In genomic region chr1:41957568-41957967, GRCh38 we compare ENCODE assay signal across 16 cellular contexts. TPM values are rescaled to one million over a fixed set of nuclear protein-coding genes. Genes with fewer than 3 reads are reported as not detected.
DNase-seq lines count a peak whose midpoint lies in the region; ATAC-seq, FAIRE-seq and TF ChIP-seq lines count a peak whose summit lies in the region.
"Had no signal": no experiment of that assay in that cellular context is flagged by ENCODE, and none has a peak within 500 bp of the region (broad histone marks: within the 10 kb centered on the region; RNA-seq: fewer than 3 reads in every experiment).

No MANE protein-coding gene starts in this region.

- CTCF ChIA-PET in RWPE1 (lab: Yijun Ruan, JAX): interaction anchor here (0.5 to 1.3 kb wide), 2 partner anchors 66 to 550 kb away, joined by 3 read pairs; no protein-coding TSS in a partner anchor
- CTCF ChIA-PET in activated CD4-positive, alpha-beta T cell treated with anti-CD3 and anti-CD28 coated beads, Interleukin-2, amount 10 ng/mL, durations not matched to agents 7 days and 5 days (lab: Charles Lee): interaction anchor here (1.1 to 1.3 kb wide), 2 partner anchors 13 to 442 kb away, joined by 3 to 5 read pairs; no protein-coding TSS in a partner anchor

- H3K36me3 ChIP-seq in psoas muscle (ENCODE audit: insufficient read depth in 1 of 2, low read depth in 1 of 2) (no peaks in the 10 kb centered on the region), kidney (ENCODE audit: control insufficient read depth in 1 of 2, insufficient read depth in 2 of 2, low read length in 2 of 2) (no peaks in the 10 kb centered on the region)
- H3K36me3 ChIP-seq: colonic mucosa, prostate gland had no signal

- H3K27me3 ChIP-seq in psoas muscle (ENCODE audit: insufficient read depth in 3 of 3, low read length in 2 of 3): no peaks in the 10 kb centered on the region
- H3K27me3 ChIP-seq: colonic mucosa had no signal

- intact Hi-C loops in psoas muscle (cut with DNase I) (loop anchor here in 1 of 2 donors (1.0 to 5.0 kb wide), 2 partner anchors 27 to 80 kb away; no protein-coding TSS in a partner anchor), kidney (cut with DNase I) (no loop called here)

- peak; percentile 52 for DNase-seq in H54 (ENCODE audit: insufficient read length, low spot score)
- peak; percentile 88 for DNase-seq in RWPE1 (ENCODE audit: low spot score)
- peak; percentile 17 for DNase-seq in fibroblast of gingiva (ENCODE audit: low read depth)
- peak; percentile 52 to 74 for DNase-seq in psoas muscle
- DNase-seq in kidney: no peak
- no peak for DNase-seq in activated CD4-positive, alpha-beta T cell treated with anti-CD3 and anti-CD28 coated beads, Interleukin-2, amount 10 ng/mL, durations not matched to agents 7 days and 5 days
- no peak for DNase-seq in stimulated activated naive CD8-positive, alpha-beta T cell treated with anti-CD3 and anti-CD28 coated beads, Interleukin-15, amount 100 ng/mL, for 72 hours
- DNase-seq: colonic mucosa; DND-41; NCI-H1105; stimulated activated CD4-positive, alpha-beta T cell treated with anti-CD3 and anti-CD28 coated beads, Interleukin-1b, Interleukin-23, amount 100 ng/mL, for 48 hours; SW 1271 had no signal

- no peak overlapping the region for H3K4me3 ChIP-seq in psoas muscle
- no peak overlapping the region for H3K4me3 ChIP-seq in kidney (ENCODE audit: low read length in 2 of 2)
- H3K4me3 ChIP-seq: colonic mucosa, prostate gland had no signal

- H3K9ac ChIP-seq in kidney (ENCODE audit: low read length in 2 of 2): no peak overlapping the region

- H3K9me3 Mint-ChIP-seq in activated CD4-positive, alpha-beta T cell treated with anti-CD3 and anti-CD28 coated beads, Interleukin-2, amount 10 ng/mL, durations not matched to agents 7 days and 5 days: no peaks in the 10 kb centered on the region
- peaks cover 0 to 7% of the 10 kb centered on the region in 2 donors for H3K9me3 Mint-ChIP-seq in stimulated activated naive CD8-positive, alpha-beta T cell treated with anti-CD3 and anti-CD28 coated beads, Interleukin-15, amount 100 ng/mL, for 72 hours

- no peak overlapping the region for H3K27ac Mint-ChIP-seq in activated CD4-positive, alpha-beta T cell treated with anti-CD3 and anti-CD28 coated beads, Interleukin-2, amount 10 ng/mL, durations not matched to agents 7 days and 5 days
- H3K27ac Mint-ChIP-seq in stimulated activated naive CD8-positive, alpha-beta T cell treated with anti-CD3 and anti-CD28 coated beads, Interleukin-15, amount 100 ng/mL, for 72 hours: no peak overlapping the region
- H3K27ac Mint-ChIP-seq: CD14-positive monocyte had no signal

- H3K9me3 ChIP-seq in psoas muscle (no peaks in the 10 kb centered on the region), kidney (ENCODE audit: control insufficient read depth in 1 of 2, low read length in 2 of 2) (no peaks in the 10 kb centered on the region)
- H3K9me3 ChIP-seq: colonic mucosa, prostate gland had no signal

- peak; percentile 74 for FAIRE-seq in H54 (lab: Jason Lieb, UNC)
- no peak for FAIRE-seq in kidney (lab: Jason Lieb, UNC)
- FAIRE-seq: frontal cortex had no signal

- TF ChIP-seq POLR2A in H54 (IDR thresholded peaks at IDR 0.05; ENCODE audit: low read depth, low read length): no peak

- 32 to 61% (median 41%) methylated on average over 3 of the region's 3 CpGs for WGBS in psoas muscle, 3 donors

- TF ChIP-seq CTCF in RWPE1 (conservative IDR thresholded peaks at IDR 0.05; ENCODE audit: low read depth) (no peak), psoas muscle (IDR thresholded peaks at IDR 0.05) (no peak), kidney (IDR thresholded peaks at IDR 0.05; ENCODE audit: borderline replicate concordance, extremely low read depth, insufficient read depth) (no peak)

- peaks cover 3% of the 10 kb centered on the region for H3K36me3 Mint-ChIP-seq in activated CD4-positive, alpha-beta T cell treated with anti-CD3 and anti-CD28 coated beads, Interleukin-2, amount 10 ng/mL, durations not matched to agents 7 days and 5 days (ENCODE audit: low read depth)
- H3K36me3 Mint-ChIP-seq: CD14-positive monocyte had no signal

- H3K27ac ChIP-seq in RWPE1 (no peak overlapping the region), psoas muscle (peak overlapping the region; percentile 75), kidney (ENCODE audit: low read depth in 2 of 2, low read length in 2 of 2) (no peak overlapping the region)
- H3K27ac ChIP-seq: colonic mucosa, prostate gland had no signal

- peaks cover 10% of the 10 kb centered on the region for H3K4me1 Mint-ChIP-seq in activated CD4-positive, alpha-beta T cell treated with anti-CD3 and anti-CD28 coated beads, Interleukin-2, amount 10 ng/mL, durations not matched to agents 7 days and 5 days
- H3K4me1 Mint-ChIP-seq in stimulated activated naive CD8-positive, alpha-beta T cell treated with anti-CD3 and anti-CD28 coated beads, Interleukin-15, amount 100 ng/mL, for 72 hours: peaks cover 14% of the 10 kb centered on the region

- POLR2A ChIA-PET in RWPE1 (lab: Yijun Ruan, JAX; ENCODE audit: low non-redundant PET): no interaction called here
- POLR2A ChIA-PET in activated CD4-positive, alpha-beta T cell treated with anti-CD3 and anti-CD28 coated beads, Interleukin-2, amount 10 ng/mL, durations not matched to agents 7 days and 5 days (lab: Charles Lee): no interaction called here

- no peak overlapping the region for H3K4me3 Mint-ChIP-seq in activated CD4-positive, alpha-beta T cell treated with anti-CD3 and anti-CD28 coated beads, Interleukin-2, amount 10 ng/mL, durations not matched to agents 7 days and 5 days
- no peak overlapping the region for H3K4me3 Mint-ChIP-seq in stimulated activated naive CD8-positive, alpha-beta T cell treated with anti-CD3 and anti-CD28 coated beads, Interleukin-15, amount 100 ng/mL, for 72 hours
- H3K4me3 Mint-ChIP-seq: CD14-positive monocyte had no signal

- peak; percentile 96 to 98 (median 97) for ATAC-seq in psoas muscle
- ATAC-seq in GM21390 (IDR thresholded peaks at IDR 0.05; ENCODE audit: unreplicated experiment): no peak
- ATAC-seq in stimulated activated naive CD8-positive, alpha-beta T cell treated with anti-CD3 and anti-CD28 coated beads, Interleukin-15, amount 100 ng/mL, for 72 hours: no peak

- H3K27me3 Mint-ChIP-seq in activated CD4-positive, alpha-beta T cell treated with anti-CD3 and anti-CD28 coated beads, Interleukin-2, amount 10 ng/mL, durations not matched to agents 7 days and 5 days: no peaks in the 10 kb centered on the region
- no peaks in the 10 kb centered on the region for H3K27me3 Mint-ChIP-seq in stimulated activated naive CD8-positive, alpha-beta T cell treated with anti-CD3 and anti-CD28 coated beads, Interleukin-15, amount 100 ng/mL, for 72 hours

- H3K4me1 ChIP-seq in psoas muscle: peaks cover 19% of the 10 kb centered on the region
- peaks cover 6 to 7% of the 10 kb centered on the region in 2 donors for H3K4me1 ChIP-seq in kidney (ENCODE audit: control insufficient read depth in 1 of 2, insufficient read depth in 1 of 2, low read depth in 1 of 2, low read length in 2 of 2)
- H3K4me1 ChIP-seq: colonic mucosa, prostate gland had no signal

RNA-seq across cellular contexts. Expression of gene HIVEP3, which starts 38.8 kb away (rescaled TPM):
- total RNA-seq in psoas muscle (1 to 10 TPM; 2.1 to 3.4 (median 3.1) TPM), kidney (11.0 TPM)
- polyA plus RNA-seq in psoas muscle (1 to 10 TPM in 1 of 3 donors, under 1 TPM in 2; 0.70 to 1.4 (median 0.98) TPM), kidney (ENCODE audit: insufficient read depth, low read depth, low replicate concordance) (3.5 TPM)
- total RNA-seq in activated CD4-positive, alpha-beta T cell treated with anti-CD3 and anti-CD28 coated beads, Interleukin-2, amount 10 ng/mL, durations not matched to agents 7 days and 5 days: 10 to 100 TPM; 18.4 to 21.5 TPM

Comparison
In these comparisons a context has a peak if more than half of its experiments do, and no peak if none do; other contexts are left out.
1. DNase-seq: peak in H54 (single experiment), RWPE1 (single experiment), fibroblast of gingiva (single experiment) and psoas muscle (2 of 2); none in kidney (single experiment), activated CD4-positive, alpha-beta T cell treated with anti-CD3 and anti-CD28 coated beads, Interleukin-2, amount 10 ng/mL, durations not matched to agents 7 days and 5 days (single experiment) and stimulated activated naive CD8-positive, alpha-beta T cell treated with anti-CD3 and anti-CD28 coated beads, Interleukin-15, amount 100 ng/mL, for 72 hours (0 of 2).
2. ATAC-seq: peak in psoas muscle (4 of 4); none in GM21390 (single experiment) and stimulated activated naive CD8-positive, alpha-beta T cell treated with anti-CD3 and anti-CD28 coated beads, Interleukin-15, amount 100 ng/mL, for 72 hours (single experiment).